In the genomic region with DNA sequence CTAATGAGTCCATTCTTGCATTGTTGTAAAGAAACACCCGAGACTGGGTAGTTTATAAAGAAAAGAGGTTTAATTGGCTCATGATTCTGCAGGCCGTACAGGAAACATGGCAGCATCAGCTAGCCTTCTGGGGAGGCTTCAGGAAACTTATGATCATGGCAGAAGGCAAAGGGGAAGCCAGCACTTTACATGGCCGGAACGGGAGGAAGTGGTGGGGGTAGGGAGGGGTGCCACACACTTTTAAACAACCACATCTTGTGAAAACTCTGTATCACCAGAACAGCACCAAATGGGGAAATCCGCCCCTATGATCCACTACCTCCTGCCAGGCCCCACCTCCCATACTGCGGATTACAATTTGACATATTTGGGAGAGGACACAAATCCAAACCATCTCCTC, we compare ENCODE assay signal across 20 cellular contexts. TPM values are rescaled to one million over a fixed set of nuclear protein-coding genes. Genes with fewer than 3 reads are reported as not detected.
"Had no signal": no experiment of that assay in that cellular context is flagged by ENCODE, and none has a peak within 500 bp of the region (broad histone marks: within the 10 kb centered on the region; RNA-seq: fewer than 3 reads in every experiment).

No MANE protein-coding gene starts in this region.

- DNase-seq: activated CD4-positive, alpha-beta T cell treated with anti-CD3 and anti-CD28 coated beads for 1 hour; activated CD4-positive, alpha-beta T cell treated with anti-CD3 and anti-CD28 coated beads, Interleukin-2, amount 50 U/mL, for 4 hours; activated effector memory CD4-positive, alpha-beta T cell treated with anti-CD3 and anti-CD28 coated beads, Interleukin-2, amount 50 U/mL, for 16 hours; activated T-cell treated with anti-CD3 and anti-CD28 coated beads, Interleukin-2, amount 50 U/mL, for 72 hours; effector memory CD4-positive, alpha-beta T cell; esophagus squamous epithelium; heart right ventricle; kidney glomerular epithelial cell; mesendoderm; naive thymus-derived CD8-positive, alpha-beta T cell; nucleus accumbens; stimulated activated CD4-positive, alpha-beta T cell treated with anti-CD3 and anti-CD28 coated beads, Interleukin-4, amount 100 ng/mL, for 1 hour; T1000; upper lobe of right lung; WERI-Rb-1 had no signal

- H3K27ac ChIP-seq: breast epithelium, esophagus squamous epithelium, heart right ventricle, thoracic aorta, upper lobe of right lung, WERI-Rb-1 had no signal

- H3K4me1 ChIP-seq: breast epithelium, esophagus squamous epithelium, upper lobe of right lung had no signal

- H3K36me3 ChIP-seq: breast epithelium, esophagus squamous epithelium, heart right ventricle, thoracic aorta, upper lobe of right lung, WERI-Rb-1 had no signal

- H3K4me2 ChIP-seq: smooth muscle cell had no signal

- H3K27me3 ChIP-seq: breast epithelium, esophagus squamous epithelium, heart right ventricle, upper lobe of right lung had no signal

- H3K4me3 ChIP-seq: breast epithelium, esophagus squamous epithelium, heart right ventricle, smooth muscle cell, thoracic aorta, upper lobe of right lung had no signal

- H3K9me3 ChIP-seq: breast epithelium, esophagus squamous epithelium, thoracic aorta, upper lobe of right lung had no signal

- ATAC-seq: activated T-cell treated with anti-CD3 and anti-CD28 coated beads, Interleukin-2, amount 50 U/mL, for 72 hours; heart right ventricle; naive thymus-derived CD8-positive, alpha-beta T cell; sciatic nerve; upper lobe of right lung had no signal

RNA-seq across cellular contexts. Expression of gene NOS1AP, which starts 43.9 kb away (rescaled TPM):
- total RNA-seq: naive thymus-derived CD8-positive, alpha-beta T cell; T-helper 1 cell treated with Interleukin-12 subunit alpha and Interleukin-12 subunit beta and Interleukin-4 antibody, amounts not matched to agents 30 ng/mL and 1 ng/mL, for 36 hours had no signal
- polyA plus RNA-seq: naive thymus-derived CD8-positive, alpha-beta T cell had no signal
